8 cellular contexts compared by ENCODE assay signal in the genomic region with DNA sequence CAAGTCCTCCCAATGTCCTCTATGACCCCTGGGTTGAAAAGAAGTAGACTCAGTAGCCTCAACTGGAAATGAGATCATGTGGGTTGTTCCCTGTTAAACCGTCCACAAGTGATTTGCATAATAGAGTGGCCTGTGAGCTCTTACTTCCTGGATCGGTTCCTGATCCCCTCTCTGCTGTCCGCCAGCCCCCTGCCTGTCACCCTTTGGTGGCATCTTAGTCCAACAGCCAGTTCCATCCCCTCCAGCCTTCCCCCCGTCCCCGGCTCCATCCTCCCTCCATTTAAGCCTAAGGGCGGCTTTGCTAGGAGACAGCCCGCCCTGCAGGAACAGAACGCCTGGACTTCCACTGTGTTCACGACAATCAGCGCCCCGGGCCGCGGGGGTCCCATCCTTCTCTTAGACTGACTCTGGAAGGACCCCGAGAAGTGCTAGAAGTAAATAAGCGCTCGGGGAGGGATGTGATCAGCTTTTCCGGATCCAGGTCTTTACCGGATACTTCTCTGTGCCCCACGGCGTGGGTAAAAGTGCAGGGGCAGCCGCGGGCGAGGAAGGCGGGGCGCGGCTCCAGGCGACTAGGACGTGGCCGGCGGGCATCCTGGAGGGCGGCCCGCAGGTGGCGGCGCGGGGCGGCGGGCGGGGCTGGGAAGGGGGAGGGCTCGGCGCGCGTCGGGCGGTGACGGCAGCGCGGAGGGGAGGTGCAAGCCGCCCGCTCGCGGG. TPM values are rescaled to one million over a fixed set of nuclear protein-coding genes. Genes with fewer than 3 reads are reported as not detected.
A peak's percentile ranks its signal among the peaks of the same experiment; 100 is the strongest.
DNase-seq lines count a peak whose midpoint lies in the region; ATAC-seq and TF ChIP-seq lines count a peak whose summit lies in the region.

No MANE protein-coding gene starts in this region.

- H3K27ac ChIP-seq in IMR-90 (ENCODE audit: insufficient read depth, low read length) = peak overlapping the region; percentile 22; the same call in 1 of the 2 replicates

- H3K27me3 Mint-ChIP-seq in T-helper 1 cell treated with Interleukin-12 subunit alpha and Interleukin-12 subunit beta and Interleukin-4 antibody, amounts not matched to agents 30 μg/mL and 1 μg/mL, for 36 hours (ENCODE audit: low read depth) = no peaks in the 10 kb centered on the region

- peaks cover 12 to 34% of the 10 kb centered on the region in 2 experiments; a peak in 3 of 4 replicates for H3K79me1 ChIP-seq in IMR-90 (ENCODE audit: low read depth in 1 of 2, low read length in 2 of 2)

- peak overlapping the region; percentile 58; the same call in 1 of the 2 replicates for H3K14ac ChIP-seq in IMR-90 (replicated peaks; ENCODE audit: low read depth, low read length)

- no peaks in the 10 kb centered on the region for H3K9me3 ChIP-seq in IMR-90 (ENCODE audit: control insufficient read depth, insufficient read depth, low read length)

- POLR2A ChIA-PET in IMR-90 (lab: Charles Lee; ENCODE audit: unreplicated experiment) = no interaction called here

- H3K18ac ChIP-seq in IMR-90 (ENCODE audit: low read depth, low read length) = peak overlapping the region; percentile 51

- no peak for TF ChIP-seq POLR2A in IMR-90 (IDR thresholded peaks at IDR 0.05; ENCODE audit: low read depth, low read length)

- H3K4me3 Mint-ChIP-seq in T-helper 1 cell treated with Interleukin-12 subunit alpha and Interleukin-12 subunit beta and Interleukin-4 antibody, amounts not matched to agents 30 μg/mL and 1 μg/mL, for 36 hours = peak overlapping the region; percentile 85

- in situ Hi-C loops in IMR-90 (cut with MboI; ENCODE audit: low sequenced_read_pairs) = loop anchor here (5.0 to 10.0 kb wide), 2 partner anchors 84 to 118 kb away; no protein-coding TSS in a partner anchor

- H3K4me3 ChIP-seq in IMR-90 (ENCODE audit: insufficient read depth, low read depth, low read length) = peak overlapping the region; percentile 95

- H2BK15ac ChIP-seq in IMR-90 (ENCODE audit: low read depth, low read length) = no peak overlapping the region; the same call in 2 of the 3 replicates

- H3K9me1 ChIP-seq in IMR-90 (ENCODE audit: insufficient read depth, low read length) = peaks cover 4% of the 10 kb centered on the region

- peak overlapping the region; percentile 66 for H4K5ac ChIP-seq in IMR-90 (ENCODE audit: low read depth, low read length)

- no peaks in the 10 kb centered on the region for H3K9me3 Mint-ChIP-seq in T-helper 1 cell treated with Interleukin-12 subunit alpha and Interleukin-12 subunit beta and Interleukin-4 antibody, amounts not matched to agents 30 μg/mL and 1 μg/mL, for 36 hours

- H4K20me1 ChIP-seq in IMR-90 (ENCODE audit: insufficient read depth, low read length) = peaks cover 8% of the 10 kb centered on the region; the same call in 1 of the 2 replicates

- H3K9ac ChIP-seq in IMR-90 (ENCODE audit: low read depth, low read length) = peak overlapping the region; percentile 78

- BruUV-seq in IMR-90 (replicated peaks; lab: Mats Ljungman, UMichigan) = no TSS peak

- peak overlapping the region; percentile 96 for H2AFZ ChIP-seq in IMR-90 (replicated peaks; ENCODE audit: low read length, poor library complexity)

- H4K91ac ChIP-seq in IMR-90 (ENCODE audit: insufficient read depth, low read depth, low read length) = peak overlapping the region; percentile 54

- peak overlapping the region; percentile 76; the same call in 1 of the 2 replicates for H3K23ac ChIP-seq in IMR-90 (ENCODE audit: low read depth, low read length)

- intact Hi-C loops in IMR-90 (cut with micrococcal nuclease) = loop anchor here (2.0 to 5.0 kb wide), 4 partner anchors 48 to 178 kb away; no protein-coding TSS in a partner anchor

- dilution Hi-C loops in IMR-90 (cut with HindIII; ENCODE audit: low sequenced_read_pairs, unreplicated experiment) = no loop called here

- CTCF ChIA-PET in IMR-90 (lab: Yijun Ruan, JAX) = interaction anchor here (1.4 kb wide), 1 partner anchor 86 kb away, joined by 3 read pairs; no protein-coding TSS in a partner anchor

- peak; percentile 76 for ATAC-seq in GM21526 (IDR thresholded peaks at IDR 0.05; ENCODE audit: low FRiP score, unreplicated experiment)
- ATAC-seq in IMR-90 (ENCODE audit: low read depth) = peak; percentile 95

- H3K4me2 ChIP-seq in IMR-90 (ENCODE audit: low read depth, low read length) = peak overlapping the region; percentile 88

- H3K27ac Mint-ChIP-seq in T-helper 1 cell treated with Interleukin-12 subunit alpha and Interleukin-12 subunit beta and Interleukin-4 antibody, amounts not matched to agents 30 μg/mL and 1 μg/mL, for 36 hours = peak overlapping the region; percentile 91

- TF ChIP-seq RAD21 in IMR-90 (IDR thresholded peaks at IDR 0.05; ENCODE audit: low read length) = no peak

- 0 out of 2 replicates have a peak, but pooled peaks have one; percentile 8 for TF ChIP-seq CTCF in IMR-90 (conservative IDR thresholded peaks at IDR 0.05; ENCODE audit: low read depth, low read length)

- peak; percentile 74 for DNase-seq in ELR (ENCODE audit: low read depth)
- peak; percentile 51 for DNase-seq in IMR-90
- peak in 46 of 58 donors; percentile 13 to 75 (median 49) for DNase-seq in anterior cingulate cortex (lab: John Stamatoyannopoulos, UW)
- peak; percentile 79 for DNase-seq in hepatic stellate cell (ENCODE audit: low spot score)
- DNase-seq in retina = peak; percentile 66
- DNase-seq in A172 (ENCODE audit: low spot score) = no peak

- WGBS in IMR-90 (ENCODE audit: extremely low coverage in 2 of 2, insufficient read length in 1 of 2), 2 experiments = 4% methylated on average over 39 of the region's 51 CpGs; no CpG with 5 or more reads in 1 of the 2 experiments

- peak overlapping the region; percentile 83 for H2AK9ac ChIP-seq in IMR-90 (replicated peaks; ENCODE audit: low read depth, low read length, poor library complexity)

- H3K56ac ChIP-seq in IMR-90 (ENCODE audit: extremely low read depth, insufficient read depth, low read length) = 0 out of 2 replicates have a peak overlapping the region, but pooled peaks have one; percentile 10

- peaks cover 8% of the 10 kb centered on the region for H3K4me1 ChIP-seq in IMR-90 (ENCODE audit: control insufficient read depth, insufficient read depth, low read length)

- peak overlapping the region; percentile 72 for H2BK120ac ChIP-seq in IMR-90 (ENCODE audit: low read depth, low read length)

- H2AK5ac ChIP-seq in IMR-90 (ENCODE audit: low read depth, low read length) = no peak overlapping the region

- H3K4ac ChIP-seq in IMR-90 (ENCODE audit: low read depth, low read length) = peak overlapping the region; percentile 83

- no peaks in the 10 kb centered on the region for H3K27me3 ChIP-seq in IMR-90 (ENCODE audit: control insufficient read depth, insufficient read depth, low read length)

- peaks cover 32% of the 10 kb centered on the region for H3K4me1 Mint-ChIP-seq in T-helper 1 cell treated with Interleukin-12 subunit alpha and Interleukin-12 subunit beta and Interleukin-4 antibody, amounts not matched to agents 30 μg/mL and 1 μg/mL, for 36 hours (ENCODE audit: low read depth)

- H2BK20ac ChIP-seq in IMR-90 (ENCODE audit: low read depth, low read length) = no peak overlapping the region

- peak overlapping the region; percentile 32 to 90; a peak in 3 of 4 replicates for H4K8ac ChIP-seq in IMR-90 (ENCODE audit: low read depth in 2 of 2, low read length in 2 of 2)

- H2BK5ac ChIP-seq in IMR-90 (ENCODE audit: low read depth, low read length, poor library complexity, severe bottlenecking) = no peak overlapping the region

- H3K36me3 Mint-ChIP-seq in T-helper 1 cell treated with Interleukin-12 subunit alpha and Interleukin-12 subunit beta and Interleukin-4 antibody, amounts not matched to agents 30 μg/mL and 1 μg/mL, for 36 hours (ENCODE audit: low read depth) = peaks cover 1% of the 10 kb centered on the region

- no peaks in the 10 kb centered on the region for H3K36me3 ChIP-seq in IMR-90 (ENCODE audit: control insufficient read depth, insufficient read depth, low read length)

TF ChIP-seq in IMR-90, 13 proteins besides CTCF, POLR2A, EP300 and RAD21:
- no peak for TF ChIP-seq RFX5 (IDR thresholded peaks at IDR 0.05; ENCODE audit: low read depth, low read length)
- TF ChIP-seq, protein P1, sequence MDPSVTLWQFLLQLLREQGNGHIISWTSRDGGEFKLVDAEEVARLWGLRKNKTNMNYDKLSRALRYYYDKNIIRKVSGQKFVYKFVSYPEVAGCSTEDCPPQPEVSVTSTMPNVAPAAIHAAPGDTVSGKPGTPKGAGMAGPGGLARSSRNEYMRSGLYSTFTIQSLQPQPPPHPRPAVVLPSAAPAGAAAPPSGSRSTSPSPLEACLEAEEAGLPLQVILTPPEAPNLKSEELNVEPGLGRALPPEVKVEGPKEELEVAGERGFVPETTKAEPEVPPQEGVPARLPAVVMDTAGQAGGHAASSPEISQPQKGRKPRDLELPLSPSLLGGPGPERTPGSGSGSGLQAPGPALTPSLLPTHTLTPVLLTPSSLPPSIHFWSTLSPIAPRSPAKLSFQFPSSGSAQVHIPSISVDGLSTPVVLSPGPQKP (IDR thresholded peaks at IDR 0.05; ENCODE audit: borderline replicate concordance, low read depth, low read length) = no peak
- no peak for TF ChIP-seq NFE2L2 (IDR thresholded peaks at IDR 0.05; ENCODE audit: low read depth, low read length)
- peak; percentile 96; the same call in 1 of the 2 replicates for TF ChIP-seq MAZ (IDR thresholded peaks at IDR 0.05; ENCODE audit: borderline replicate concordance, low read depth, low read length)

RNA-seq across cellular contexts. Expression of gene ULK4, which starts 51.2 kb away (rescaled TPM):
- total RNA-seq in IMR-90 (2012; rRNA removed) = 5.0 and 10.3 TPM in 2 replicates
- polyA plus RNA-seq in IMR-90 (2012; rRNA removed) = 1.3 and 2.7 TPM in 2 replicates
- polyA plus RNA-seq in IMR-90 (2012; cell fraction: cytosol; rRNA removed) = 0.47 and 0.73 TPM in 2 replicates
- polyA plus RNA-seq in IMR-90 (2012; cell fraction: nucleus; rRNA removed; ENCODE audit: low replicate concordance) = 0.90 and 4.3 TPM in 2 replicates
- total RNA-seq in A172 (2014; rRNA removed; shearing (Covaris generic)) = 2.0 and 9.6 TPM in 2 replicates
